10 cellular contexts compared by ENCODE assay signal in the genomic region with DNA sequence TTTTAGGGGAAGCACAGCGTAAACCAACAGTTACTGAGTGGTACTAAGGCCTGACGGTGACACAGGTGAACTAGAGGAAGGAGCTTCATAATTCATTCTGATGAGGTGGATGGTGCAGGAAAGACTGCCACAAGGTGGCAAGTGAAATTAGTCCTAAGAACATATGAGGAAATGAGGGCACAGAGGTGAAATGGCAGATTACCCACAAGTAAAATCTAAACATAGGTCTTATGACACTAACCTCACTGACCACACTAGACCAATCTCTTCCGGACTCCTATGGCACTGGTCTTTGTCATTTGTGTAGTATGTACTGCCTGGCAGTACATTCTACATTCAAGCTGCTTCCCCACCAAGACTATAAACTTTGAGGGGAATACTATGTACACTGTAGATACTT. TPM values are rescaled to one million over a fixed set of nuclear protein-coding genes. Genes with fewer than 3 reads are reported as not detected.
A peak's percentile ranks its signal among the peaks of the same experiment; 100 is the strongest.
DNase-seq lines count a peak whose midpoint lies in the region; ATAC-seq and TF ChIP-seq lines count a peak whose summit lies in the region.
"Had no signal": no experiment of that assay in that cellular context is flagged by ENCODE, and none has a peak within 500 bp of the region (broad histone marks: within the 10 kb centered on the region; RNA-seq: fewer than 3 reads in every experiment).

No MANE protein-coding gene starts in this region.

- peak; percentile 46 to 48 for ATAC-seq in CD4-positive, CD25-positive, alpha-beta regulatory T cell (ENCODE audit: low read depth in 2 of 2)
- peak; percentile 83 for ATAC-seq in GM19035 (IDR thresholded peaks at IDR 0.05; ENCODE audit: unreplicated experiment)
- peak; percentile 72 for ATAC-seq in HG03280 (IDR thresholded peaks at IDR 0.05; ENCODE audit: unreplicated experiment)
- peak; percentile 81 for ATAC-seq in activated B cell treated with CpG ODN at 0.5 μM for 24 hours (ENCODE audit: low read depth)

- 84 to 89% (median 88%) methylated on average over 3 of the region's 3 CpGs for WGBS in stomach, 5 donors

- H3K36me3 ChIP-seq in CD4-positive, CD25-positive, alpha-beta regulatory T cell (ENCODE audit: control insufficient read depth, insufficient read depth, low read length) = no peaks in the 10 kb centered on the region
- no peaks in the 10 kb centered on the region for H3K36me3 ChIP-seq in stomach

- no peaks in the 10 kb centered on the region for H3K27me3 Mint-ChIP-seq in CD4-positive, CD25-positive, alpha-beta regulatory T cell
- H3K27me3 Mint-ChIP-seq in activated B cell treated with CpG ODN at 0.5 μM for 24 hours = no peaks in the 10 kb centered on the region

- TF ChIP-seq CTCF in activated B cell treated with CpG ODN at 0.5 μM for 24 hours (IDR thresholded peaks at IDR 0.05) = no peak
- no peak for TF ChIP-seq CTCF in stomach (IDR thresholded peaks at IDR 0.05)

- H3K4me3 ChIP-seq in CD4-positive, CD25-positive, alpha-beta regulatory T cell (ENCODE audit: low read depth, low read length) = no peak overlapping the region
- no peak overlapping the region for H3K4me3 ChIP-seq in stomach

- POLR2A ChIA-PET in activated B cell treated with CpG ODN at 0.5 μM for 24 hours (lab: Charles Lee) = interaction anchor here (0.8 to 1.6 kb wide), 4 partner anchors 26 to 178 kb away, joined by 3 to 5 read pairs (median 4); a partner anchor contains a TSS

- H3K9me3 Mint-ChIP-seq in CD4-positive, CD25-positive, alpha-beta regulatory T cell = peaks cover 0 to 2% (median 0%) of the 10 kb centered on the region in 7 donors
- no peaks in the 10 kb centered on the region for H3K9me3 Mint-ChIP-seq in activated B cell treated with CpG ODN at 0.5 μM for 24 hours

- H3K36me3 Mint-ChIP-seq in CD4-positive, CD25-positive, alpha-beta regulatory T cell = no peaks in the 10 kb centered on the region
- H3K36me3 Mint-ChIP-seq in activated B cell treated with CpG ODN at 0.5 μM for 24 hours (ENCODE audit: low read depth) = no peaks in the 10 kb centered on the region

- DNase-seq in CD4-positive, CD25-positive, alpha-beta regulatory T cell = peak in 1 of 3 donors; percentile 57
- DNase-seq in activated B cell treated with CpG ODN at 0.5 μM for 24 hours (no peak), stomach (no peak), NCI-H1048 (lab: John Stamatoyannopoulos, UW) (no peak), SIG-M5 treated with dmso at 0.1 percent for 504 hours (lab: John Stamatoyannopoulos, UW; ENCODE audit: unreplicated experiment) (no peak), NCI-H748 treated with DMSO at 0.1 percent for 48 hours (lab: John Stamatoyannopoulos, UW) (no peak)
- DNase-seq: amygdala, NCI-H1105 had no signal

- no peaks in the 10 kb centered on the region for H3K27me3 ChIP-seq in CD4-positive, CD25-positive, alpha-beta regulatory T cell (ENCODE audit: control insufficient read depth, insufficient read depth, low read length)
- H3K27me3 ChIP-seq in stomach = no peaks in the 10 kb centered on the region

- H3K27ac Mint-ChIP-seq in CD4-positive, CD25-positive, alpha-beta regulatory T cell = no peak overlapping the region
- peak overlapping the region; percentile 19 for H3K27ac Mint-ChIP-seq in activated B cell treated with CpG ODN at 0.5 μM for 24 hours

- H3K4me1 ChIP-seq in CD4-positive, CD25-positive, alpha-beta regulatory T cell (ENCODE audit: control insufficient read depth, insufficient read depth, low read length, poor library complexity, severe bottlenecking) = no peaks in the 10 kb centered on the region
- H3K4me1 ChIP-seq in stomach = peaks cover 4 to 52% (median 17%) of the 10 kb centered on the region in 4 donors

- H3K9me3 ChIP-seq in CD4-positive, CD25-positive, alpha-beta regulatory T cell (ENCODE audit: control insufficient read depth in 2 of 2, low read length in 2 of 2) = no peaks in the 10 kb centered on the region
- no peaks in the 10 kb centered on the region for H3K9me3 ChIP-seq in stomach

- no peak overlapping the region for H3K27ac ChIP-seq in CD4-positive, CD25-positive, alpha-beta regulatory T cell (ENCODE audit: insufficient read depth, low read length, poor library complexity, severe bottlenecking)
- no peak overlapping the region for H3K27ac ChIP-seq in stomach

- peaks cover 0 to 2% (median 0%) of the 10 kb centered on the region in 4 donors for H3K4me1 Mint-ChIP-seq in CD4-positive, CD25-positive, alpha-beta regulatory T cell
- peaks cover 25% of the 10 kb centered on the region for H3K4me1 Mint-ChIP-seq in activated B cell treated with CpG ODN at 0.5 μM for 24 hours

- no peak overlapping the region for H3K4me3 Mint-ChIP-seq in CD4-positive, CD25-positive, alpha-beta regulatory T cell
- H3K4me3 Mint-ChIP-seq in activated B cell treated with CpG ODN at 0.5 μM for 24 hours = no peak overlapping the region

- intact Hi-C loops in activated B cell treated with CpG ODN at 0.5 μM for 24 hours (cut with micrococcal nuclease) (loop anchor here (1.0 to 2.0 kb wide), 2 partner anchors 32 to 75 kb away; no protein-coding TSS in a partner anchor), stomach (cut with DNase I; ENCODE audit: low total_unique reads) (no loop called here)

- TF ChIP-seq EP300 in stomach (IDR thresholded peaks at IDR 0.05) = no peak

- TF ChIP-seq POLR2A in stomach (IDR thresholded peaks at IDR 0.05) = no peak

- CTCF ChIA-PET in activated B cell treated with CpG ODN at 0.5 μM for 24 hours (lab: Charles Lee) = interaction anchor here (0.6 to 1.3 kb wide), 5 partner anchors 16 to 169 kb away, joined by 3 to 7 read pairs (median 3); no protein-coding TSS in a partner anchor

RNA-seq across cellular contexts. Expression of a gene that starts 20.2 kb away (rescaled TPM):
- total RNA-seq in CD4-positive, CD25-positive, alpha-beta regulatory T cell = 15.7 TPM
- under 1 TPM; 0.05 to 0.69 (median 0.45) TPM for polyA plus RNA-seq in CD4-positive, CD25-positive, alpha-beta regulatory T cell
- total RNA-seq in activated B cell treated with CpG ODN at 0.5 μM for 24 hours = 22.4 and 22.7 TPM in 2 replicates
- 10 to 100 TPM in 2 of 5 donors, 1 to 10 TPM in 3; 2.2 to 19.3 (median 7.6) TPM for total RNA-seq in stomach
- polyA plus RNA-seq in stomach = 10 to 100 TPM in 1 of 3 donors, 1 to 10 TPM in 2; 3.0 to 13.1 (median 9.6) TPM
